Comparison of ENCODE assay signal across 34 cellular contexts in genomic region chr5:108842260-108842659, GRCh38.
DNase-seq lines count a peak whose midpoint lies in the region; ATAC-seq and TF ChIP-seq lines count a peak whose summit lies in the region.
"Had no signal": no experiment of that assay in that cellular context is flagged by ENCODE, and none has a peak within 500 bp of the region (broad histone marks: within the 10 kb centered on the region; RNA-seq: fewer than 3 reads in every experiment).

No MANE protein-coding gene starts in this region.

- peaks cover 21% of the 10 kb centered on the region for H3K36me3 Mint-ChIP-seq in type B pancreatic cell

- no peaks in the 10 kb centered on the region for H3K79me2 ChIP-seq in PC-3 (ENCODE audit: low read length)

- peak overlapping the region; percentile 18; the same call in 1 of the 2 replicates for H3K4me3 ChIP-seq in LNCaP clone FGC (ENCODE audit: low read depth, low read length)
- no peak overlapping the region for H3K4me3 ChIP-seq in PC-3 (ENCODE audit: low read length)
- H3K4me3 ChIP-seq: A549; BLaER1; BLaER1 treated with 17β-estradiol and CSF1 and Interleukin-3, amounts not matched to agents 10 nM and 100 nM had no signal

- H3K9ac ChIP-seq in PC-3 (ENCODE audit: low read length), result no peak overlapping the region
- H3K9ac ChIP-seq: BLaER1; BLaER1 treated with 17β-estradiol and CSF1 and Interleukin-3, amounts not matched to agents 10 nM and 100 nM had no signal

- H3K27ac ChIP-seq in 22Rv1 (peak overlapping the region; percentile 52), PC-3 (ENCODE audit: low read length) (peak overlapping the region; percentile 12; the same call in 1 of the 2 replicates), VCaP (peak overlapping the region; percentile 79)
- H3K27ac ChIP-seq: A549; BLaER1; BLaER1 treated with 17β-estradiol and CSF1 and Interleukin-3, amounts not matched to agents 10 nM and 100 nM; C4-2B had no signal

- no peak overlapping the region for H3K27ac Mint-ChIP-seq in type B pancreatic cell
- H3K27ac Mint-ChIP-seq: B cell; CD14-positive monocyte; CD4-positive, alpha-beta memory T cell; CD4-positive, alpha-beta T cell; CD8-positive, alpha-beta memory T cell; CD8-positive, alpha-beta T cell had no signal

- H3K4me2 ChIP-seq in PC-3 (ENCODE audit: low read length), result 0 out of 2 replicates have a peak overlapping the region, but pooled peaks have one; percentile 7
- H3K4me2 ChIP-seq: A549; BLaER1; BLaER1 treated with 17β-estradiol and CSF1 and Interleukin-3, amounts not matched to agents 10 nM and 100 nM had no signal

- peaks cover 5% of the 10 kb centered on the region for H3K9me3 Mint-ChIP-seq in type B pancreatic cell
- H3K9me3 Mint-ChIP-seq: CD4-positive, alpha-beta T cell had no signal

- H3K9me3 ChIP-seq in PC-3 (ENCODE audit: low read length), result no peaks in the 10 kb centered on the region
- H3K9me3 ChIP-seq: A549, BE2C, BLaER1, Caco-2 had no signal

- H3K4me1 Mint-ChIP-seq in type B pancreatic cell (ENCODE audit: unreplicated experiment), result no peaks in the 10 kb centered on the region
- H3K4me1 Mint-ChIP-seq: B cell; CD8-positive, alpha-beta memory T cell had no signal

- no peaks in the 10 kb centered on the region for H3K27me3 ChIP-seq in PC-3 (ENCODE audit: low read length)
- H3K27me3 ChIP-seq: BE2C; BLaER1; BLaER1 treated with 17β-estradiol and CSF1 and Interleukin-3, amounts not matched to agents 10 nM and 100 nM had no signal

- peak; percentile 22 for DNase-seq in LNCaP clone FGC (ENCODE audit: low read depth)
- DNase-seq in PC-3, result peak; percentile 8
- DNase-seq in type B pancreatic cell (ENCODE audit: extremely low spot score, unreplicated experiment), result no peak
- no peak for DNase-seq in T1000 (lab: John Stamatoyannopoulos, UW)
- DNase-seq: 8988T; ACHN; AML-193; BE2C; C1 segment of cervical spinal cord; Caco-2; Calu3; CD4-positive, alpha-beta memory T cell; CD4-positive, alpha-beta T cell; CD4-positive, CD25-positive, alpha-beta regulatory T cell; CD8-positive, alpha-beta memory T cell; CD8-positive, alpha-beta T cell; COR-L47; DMS 273 treated with DMSO at 0.1 percent for 48 hours; DMS153; DMS53; DMS79; DMS79 treated with DMSO at 0.1 percent for 48 hours; DND-41; EL had no signal

- peaks cover 4% of the 10 kb centered on the region; the same call in 1 of the 2 replicates for H3K4me1 ChIP-seq in PC-3 (ENCODE audit: insufficient read depth, low read length)
- H3K4me1 ChIP-seq: A549, BLaER1, Caco-2 had no signal

- intact Hi-C loops in PC-3 (cut with micrococcal nuclease), result loop anchor here (1.0 to 2.0 kb wide), 3 partner anchors 41 to 93 kb away; no protein-coding TSS in a partner anchor

- peak; percentile 96 for ATAC-seq in PC-3
- no peak for ATAC-seq in HG03442 (IDR thresholded peaks at IDR 0.05; ENCODE audit: unreplicated experiment)
- no peak for ATAC-seq in GM18867 (IDR thresholded peaks at IDR 0.05; ENCODE audit: unreplicated experiment)
- ATAC-seq: A549; CD8-positive, alpha-beta T cell had no signal

- H3K36me3 ChIP-seq in PC-3 (ENCODE audit: low read depth, low read length), result no peaks in the 10 kb centered on the region
- H3K36me3 ChIP-seq: BE2C had no signal

- CTCF ChIA-PET in PC-3 (lab: Charles Lee), result no interaction called here

- no peaks in the 10 kb centered on the region for H3F3A ChIP-seq in PC-3 (ENCODE audit: low read length, unreplicated experiment)

- H3K27me3 Mint-ChIP-seq in type B pancreatic cell, result no peaks in the 10 kb centered on the region
- H3K27me3 Mint-ChIP-seq: B cell; CD4-positive, alpha-beta memory T cell; CD4-positive, alpha-beta T cell; CD4-positive, CD25-positive, alpha-beta regulatory T cell; CD8-positive, alpha-beta memory T cell had no signal

- TF ChIP-seq CTCF in 22Rv1 (IDR thresholded peaks at IDR 0.05) (no peak), LNCaP clone FGC (IDR thresholded peaks at IDR 0.05; ENCODE audit: control insufficient read depth, extremely low read depth, insufficient read depth) (no peak), PC-3 (conservative IDR thresholded peaks at IDR 0.05; ENCODE audit: low read depth, low read length) (no peak), VCaP (conservative IDR thresholded peaks at IDR 0.05) (no peak), type B pancreatic cell (conservative IDR thresholded peaks at IDR 0.05) (no peak)

- no TSS peak for BruUV-seq in PC-3 (replicated peaks; lab: Mats Ljungman, UMichigan)

- no peak overlapping the region for H3K4me3 Mint-ChIP-seq in type B pancreatic cell
- H3K4me3 Mint-ChIP-seq: B cell; CD14-positive monocyte; CD4-positive, alpha-beta memory T cell; CD4-positive, alpha-beta T cell; CD4-positive, CD25-positive, alpha-beta regulatory T cell; CD8-positive, alpha-beta memory T cell; CD8-positive, alpha-beta T cell had no signal

- H3K9me2 ChIP-seq in PC-3 (replicated peaks; ENCODE audit: low read length), result no peaks in the 10 kb centered on the region

- H2AFZ ChIP-seq in PC-3 (ENCODE audit: low read length), result no peak overlapping the region

- POLR2A ChIA-PET in PC-3 (lab: Charles Lee; ENCODE audit: unreplicated experiment), result no interaction called here

- no peaks in the 10 kb centered on the region for H4K20me1 ChIP-seq in PC-3 (ENCODE audit: low read length)
- H4K20me1 ChIP-seq: BLaER1; BLaER1 treated with 17β-estradiol and CSF1 and Interleukin-3, amounts not matched to agents 10 nM and 100 nM had no signal

Comparison
In these comparisons a context has a peak if more than half of its experiments do, and no peak if none do; other contexts are left out.
1. H3K27ac ChIP-seq: peak in every context shown above with its lines; median percentile 79 in VCaP; 52 in 22Rv1; 12 in PC-3.
2. DNase-seq: peak in LNCaP clone FGC (single experiment) and PC-3 (single experiment); none in type B pancreatic cell (single experiment) and T1000 (single experiment).